ENCODE assay signal across 8 cellular contexts in genomic region chr16:71808593-71809449, GRCh38. TPM values are rescaled to one million over a fixed set of nuclear protein-coding genes. Genes with fewer than 3 reads are reported as not detected.
DNase-seq lines count a peak whose midpoint lies in the region; ATAC-seq, FAIRE-seq and TF ChIP-seq lines count a peak whose summit lies in the region.

AP1G1 (minus strand) TSS chr16:71808834; CDS start chr16:71789479, 19,355 bp downstream.

- CTCF ChIA-PET in RWPE1 (lab: Yijun Ruan, JAX) = interaction anchor here (0.6 to 0.9 kb wide), 4 partner anchors 14 to 1052 kb away, joined by 3 to 6 read pairs (median 3); partner anchors contain the start of gene ZNF821

- peak within 1 kb of the TSS; percentile 95 for H3K27ac Mint-ChIP-seq in activated T-helper 17 cell treated with anti-CD3 and anti-CD28 coated beads, Interleukin-2, amount 50 U/mL, for 72 hours
- H3K27ac Mint-ChIP-seq in naive thymus-derived CD8-positive, alpha-beta T cell = peak within 1 kb of the TSS; percentile 99 to 100 (median 100)
- H3K27ac Mint-ChIP-seq in stimulated activated naive B cell treated with anti-CD40 and anti-IgM and Interleukin-4, amounts not matched to agents 10 μg/mL and 1 μg/mL and 100 μg/mL, for 72 hours = peak within 1 kb of the TSS; percentile 100

- ATAC-seq in activated T-helper 17 cell treated with anti-CD3 and anti-CD28 coated beads, Interleukin-2, amount 50 U/mL, for 72 hours (replicated peaks) = peak; percentile 89
- ATAC-seq in naive thymus-derived CD8-positive, alpha-beta T cell = peak; percentile 90
- ATAC-seq in stimulated activated naive B cell treated with anti-CD40 and anti-IgM and Interleukin-4, amounts not matched to agents 10 μg/mL and 1 μg/mL and 100 μg/mL, for 72 hours (replicated peaks) = peak; percentile 91 to 96

- FAIRE-seq in H54 (lab: Jason Lieb, UNC) = peak; percentile 38

- H3K27me3 Mint-ChIP-seq in activated T-helper 17 cell treated with anti-CD3 and anti-CD28 coated beads, Interleukin-2, amount 50 U/mL, for 72 hours = no peaks in the 10 kb centered on the region
- no peaks in the 10 kb centered on the region for H3K27me3 Mint-ChIP-seq in naive thymus-derived CD8-positive, alpha-beta T cell
- no peaks in the 10 kb centered on the region for H3K27me3 Mint-ChIP-seq in stimulated activated naive B cell treated with anti-CD40 and anti-IgM and Interleukin-4, amounts not matched to agents 10 μg/mL and 1 μg/mL and 100 μg/mL, for 72 hours

- peak within 1 kb of the TSS; percentile 95 for H3K4me3 Mint-ChIP-seq in activated T-helper 17 cell treated with anti-CD3 and anti-CD28 coated beads, Interleukin-2, amount 50 U/mL, for 72 hours
- H3K4me3 Mint-ChIP-seq in naive thymus-derived CD8-positive, alpha-beta T cell = peak within 1 kb of the TSS; percentile 92 to 100 (median 98)
- peak within 1 kb of the TSS; percentile 98 to 100 for H3K4me3 Mint-ChIP-seq in stimulated activated naive B cell treated with anti-CD40 and anti-IgM and Interleukin-4, amounts not matched to agents 10 μg/mL and 1 μg/mL and 100 μg/mL, for 72 hours

- DNase-seq in EL (peak; percentile 97), H54 (ENCODE audit: insufficient read length, low spot score) (peak; percentile 95), LoVo (ENCODE audit: low spot score) (peak; percentile 98), RWPE1 (ENCODE audit: low spot score) (peak; percentile 99), fibroblast of mammary gland (ENCODE audit: low read depth) (peak; percentile 99)
- peak; percentile 78 to 98 (median 94) for DNase-seq in naive thymus-derived CD8-positive, alpha-beta T cell
- DNase-seq in stimulated activated naive B cell treated with anti-CD40 and anti-IgM and Interleukin-4, amounts not matched to agents 10 μg/mL and 1 μg/mL and 100 μg/mL, for 72 hours = peak; percentile 93

- peak; percentile 38 for TF ChIP-seq POLR2A in H54 (IDR thresholded peaks at IDR 0.05; ENCODE audit: low read depth, low read length)

- TF ChIP-seq CTCF in RWPE1 (conservative IDR thresholded peaks at IDR 0.05; ENCODE audit: low read depth) = no peak
- no peak for TF ChIP-seq CTCF in fibroblast of mammary gland (conservative IDR thresholded peaks at IDR 0.05; ENCODE audit: control insufficient read depth, insufficient read depth, low read depth, low read length)

- H3K9me3 Mint-ChIP-seq in activated T-helper 17 cell treated with anti-CD3 and anti-CD28 coated beads, Interleukin-2, amount 50 U/mL, for 72 hours = no peaks in the 10 kb centered on the region
- H3K9me3 Mint-ChIP-seq in naive thymus-derived CD8-positive, alpha-beta T cell = no peaks in the 10 kb centered on the region
- H3K9me3 Mint-ChIP-seq in stimulated activated naive B cell treated with anti-CD40 and anti-IgM and Interleukin-4, amounts not matched to agents 10 μg/mL and 1 μg/mL and 100 μg/mL, for 72 hours = no peaks in the 10 kb centered on the region

- peaks cover 53% of the 10 kb centered on the region for H3K36me3 Mint-ChIP-seq in activated T-helper 17 cell treated with anti-CD3 and anti-CD28 coated beads, Interleukin-2, amount 50 U/mL, for 72 hours (ENCODE audit: low read depth)
- peaks cover 0 to 13% (median 0%) of the 10 kb centered on the region in 3 donors for H3K36me3 Mint-ChIP-seq in naive thymus-derived CD8-positive, alpha-beta T cell
- H3K36me3 Mint-ChIP-seq in stimulated activated naive B cell treated with anti-CD40 and anti-IgM and Interleukin-4, amounts not matched to agents 10 μg/mL and 1 μg/mL and 100 μg/mL, for 72 hours = peaks cover 13 to 22% of the 10 kb centered on the region in 2 donors

- H3K4me1 Mint-ChIP-seq in activated T-helper 17 cell treated with anti-CD3 and anti-CD28 coated beads, Interleukin-2, amount 50 U/mL, for 72 hours = peaks cover 4% of the 10 kb centered on the region
- peaks cover 7 to 48% (median 39%) of the 10 kb centered on the region in 4 donors for H3K4me1 Mint-ChIP-seq in naive thymus-derived CD8-positive, alpha-beta T cell
- H3K4me1 Mint-ChIP-seq in stimulated activated naive B cell treated with anti-CD40 and anti-IgM and Interleukin-4, amounts not matched to agents 10 μg/mL and 1 μg/mL and 100 μg/mL, for 72 hours = peaks cover 7 to 16% of the 10 kb centered on the region in 2 donors

- peak within 1 kb of the TSS; percentile 95 for H3K4me3 ChIP-seq in fibroblast of mammary gland (ENCODE audit: control insufficient read depth, low read depth, low read length)

- POLR2A ChIA-PET in RWPE1 (lab: Yijun Ruan, JAX; ENCODE audit: low non-redundant PET) = interaction anchor here (0.7 kb wide), 2 partner anchors 66 to 81 kb away, joined by 3 read pairs; no protein-coding TSS in a partner anchor
- POLR2A ChIA-PET in naive thymus-derived CD8-positive, alpha-beta T cell (lab: Charles Lee) = interaction anchor here (0.8 to 6.2 kb wide), 11 partner anchors 13 to 244 kb away, joined by 3 to 76 read pairs (median 5); partner anchors contain the start of genes ATXN1L, IST1 and ZNF821

- peak within 1 kb of the TSS; percentile 87 for H3K27ac ChIP-seq in RWPE1

RNA-seq across cellular contexts. Expression of gene AP1G1, which starts in this region (rescaled TPM):
- 10 to 100 TPM; 81.7 to 88.7 TPM for total RNA-seq in activated T-helper 17 cell treated with anti-CD3 and anti-CD28 coated beads, Interleukin-2, amount 50 U/mL, for 72 hours
- total RNA-seq in naive thymus-derived CD8-positive, alpha-beta T cell = 100 to 1,000 TPM; 107 to 110 TPM
- polyA plus RNA-seq in naive thymus-derived CD8-positive, alpha-beta T cell = 1 to 10 TPM; 6.2 to 9.5 (median 9.1) TPM

Comparison
In these comparisons a context has a peak if more than half of its experiments do, and no peak if none do; other contexts are left out.
1. Peak in every context shown above with its lines: DNase-seq, ATAC-seq, H3K4me3 ChIP-seq and H3K27ac ChIP-seq.